ENCODE assay signal across 23 cellular contexts in the genomic region with DNA sequence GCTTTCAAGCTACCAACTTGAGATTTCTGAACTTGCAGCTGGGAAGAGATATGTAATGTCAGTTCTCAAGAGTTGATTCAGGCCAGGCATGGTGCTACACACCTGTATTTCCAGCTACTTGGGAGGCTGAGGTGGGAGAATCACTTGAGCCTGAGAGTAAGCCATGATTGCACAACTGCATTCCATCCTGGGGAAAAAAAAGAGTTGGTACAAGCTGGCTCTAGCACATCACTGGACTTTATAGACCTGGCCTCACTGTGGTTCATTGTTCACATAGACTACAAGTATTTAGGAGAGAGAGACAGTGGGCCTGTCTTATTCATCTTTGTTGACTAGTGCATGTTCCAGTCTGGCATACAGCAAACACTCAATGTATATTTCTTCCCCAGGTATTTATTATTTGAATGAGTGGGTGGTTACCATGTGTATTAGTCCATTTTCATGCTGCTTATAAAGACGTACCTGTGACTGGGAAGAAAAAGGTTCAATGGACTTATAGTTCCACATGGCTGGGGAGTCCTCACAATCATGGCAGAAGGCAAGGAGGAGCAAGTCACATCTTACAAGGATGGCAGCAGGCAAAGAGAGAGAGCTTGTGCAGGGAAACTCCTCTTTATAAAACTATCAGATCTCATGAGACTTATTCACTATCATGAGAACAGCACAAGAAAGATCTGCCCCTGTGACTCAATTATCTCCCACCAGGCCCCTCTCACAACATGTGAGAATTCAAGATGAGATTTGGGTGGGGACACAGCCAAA.
DNase-seq lines count a peak whose midpoint lies in the region; ATAC-seq, FAIRE-seq and TF ChIP-seq lines count a peak whose summit lies in the region.
"Had no signal": no experiment of that assay in that cellular context is flagged by ENCODE, and none has a peak within 500 bp of the region (broad histone marks: within the 10 kb centered on the region; RNA-seq: fewer than 3 reads in every experiment).

No MANE protein-coding gene starts in this region.

- no peak for TF ChIP-seq POLR2A in HepG2 (IDR thresholded peaks at IDR 0.05; ENCODE audit: insufficient read depth in 1 of 2, low read depth in 2 of 2, low read length in 2 of 2)

- H3K36me3 Mint-ChIP-seq in activated T-helper 2 cell treated with anti-CD3 and anti-CD28 coated beads, Interferon-gamma antibody, Interleukin-2, Interleukin-4, amounts not matched to agents 10 μg/mL and 5 μg/mL and 100 μg/mL, durations not matched to agents 14 hours and 24 hours and 36 hours (ENCODE audit: low read depth), result peaks cover 49% of the 10 kb centered on the region

- no peak for TF ChIP-seq CTCF in AG04450 (IDR thresholded peaks at IDR 0.05; ENCODE audit: low read depth, low read length)
- no peak for TF ChIP-seq CTCF in epithelial cell of esophagus (IDR thresholded peaks at IDR 0.05; ENCODE audit: insufficient read depth, low read depth, low read length, missing control alignments)
- no peak for TF ChIP-seq CTCF in HepG2 (CRISPR knock-in tag; IDR thresholded peaks at IDR 0.05)

- no peaks in the 10 kb centered on the region for H3K36me3 ChIP-seq in HepG2 (replicated peaks in 1 of 2; ENCODE audit: control insufficient read depth in 1 of 2, insufficient read depth in 2 of 2, low read length in 2 of 2)
- H3K36me3 ChIP-seq: MG63 had no signal

- peak overlapping the region; percentile 2 for H3K27ac ChIP-seq in AG04450 (ENCODE audit: low read depth, low read length)
- H3K27ac ChIP-seq in HepG2 (ENCODE audit: extremely low read length, insufficient read depth, low read length), result no peak overlapping the region

- H3K9ac ChIP-seq in HepG2 (ENCODE audit: insufficient read depth, low read depth, low read length), result no peak overlapping the region

- no TSS peak for BruUV-seq in HepG2 (replicated peaks; lab: Mats Ljungman, UMichigan)

- H3K4me1 ChIP-seq in HepG2 (ENCODE audit: insufficient read depth, low read length), result no peaks in the 10 kb centered on the region

- TF ChIP-seq RAD21 in HepG2 (CRISPR knock-in tag; IDR thresholded peaks at IDR 0.05), result no peak

- H3K4me3 Mint-ChIP-seq in activated T-helper 2 cell treated with anti-CD3 and anti-CD28 coated beads, Interferon-gamma antibody, Interleukin-2, Interleukin-4, amounts not matched to agents 10 μg/mL and 5 μg/mL and 100 μg/mL, durations not matched to agents 14 hours and 24 hours and 36 hours (ENCODE audit: low read depth), result no peak overlapping the region
- H3K4me3 Mint-ChIP-seq: B cell had no signal

- H4K20me1 ChIP-seq in HepG2 (ENCODE audit: insufficient read depth, low read length), result no peaks in the 10 kb centered on the region

- H3K9me3 ChIP-seq in AG04450 (ENCODE audit: control insufficient read depth, insufficient read depth, low read length) (peaks cover 8% of the 10 kb centered on the region), HepG2 (ENCODE audit: low read length) (peaks cover 29% of the 10 kb centered on the region)

- no peaks in the 10 kb centered on the region for H3K27me3 Mint-ChIP-seq in activated T-helper 2 cell treated with anti-CD3 and anti-CD28 coated beads, Interferon-gamma antibody, Interleukin-2, Interleukin-4, amounts not matched to agents 10 μg/mL and 5 μg/mL and 100 μg/mL, durations not matched to agents 14 hours and 24 hours and 36 hours (ENCODE audit: low read depth)
- H3K27me3 Mint-ChIP-seq: B cell had no signal

- no peak for ATAC-seq in HepG2
- no peak for ATAC-seq in left cardiac atrium

- no peak overlapping the region for H3K4me3 ChIP-seq in AG04450 (ENCODE audit: low read depth, low read length)
- H3K4me3 ChIP-seq in epithelial cell of esophagus (ENCODE audit: low read length), result no peak overlapping the region
- no peak overlapping the region for H3K4me3 ChIP-seq in HepG2 (replicated peaks in 1 of 3; ENCODE audit: insufficient read depth in 1 of 3, low read depth in 2 of 3, low read length in 3 of 3)
- H3K4me3 ChIP-seq: MG63 had no signal

- no peak overlapping the region for H3K27ac Mint-ChIP-seq in activated T-helper 2 cell treated with anti-CD3 and anti-CD28 coated beads, Interferon-gamma antibody, Interleukin-2, Interleukin-4, amounts not matched to agents 10 μg/mL and 5 μg/mL and 100 μg/mL, durations not matched to agents 14 hours and 24 hours and 36 hours

- H2AFZ ChIP-seq in HepG2 (ENCODE audit: low read length), result no peak overlapping the region

- H3K27me3 ChIP-seq in AG04450 (ENCODE audit: control insufficient read depth, insufficient read depth, low read length) (peaks cover 9% of the 10 kb centered on the region), HepG2 (ENCODE audit: control insufficient read depth in 1 of 2, insufficient read depth in 2 of 2, low read length in 2 of 2) (peaks cover 0 to 18% of the 10 kb centered on the region in 2 experiments; a peak in 2 of 5 replicates)
- H3K27me3 ChIP-seq: MG63 had no signal

- no peak for DNase-seq in AG04450 (ENCODE audit: low read depth, low spot score)
- DNase-seq in amniotic epithelial cell (ENCODE audit: low read depth), result peak; percentile 32
- DNase-seq in epithelial cell of esophagus (ENCODE audit: low read depth), result peak; percentile 55
- DNase-seq in HepG2 (ENCODE audit: low spot score), result peak; percentile 33
- DNase-seq in left cardiac atrium, result no peak
- DNase-seq in activated T-helper 2 cell treated with anti-CD3 and anti-CD28 coated beads, Interferon-gamma antibody, Interleukin-2, Interleukin-4, amounts not matched to agents 10 μg/mL and 5 μg/mL and 100 μg/mL, durations not matched to agents 14 hours and 24 hours and 36 hours (ENCODE audit: low spot score), result no peak
- DNase-seq in SIG-M5 treated with dmso at 0.1 percent for 504 hours (lab: John Stamatoyannopoulos, UW; ENCODE audit: unreplicated experiment), result no peak
- DNase-seq: Calu3, DMS79 treated with DMSO at 0.1 percent for 48 hours, GF-D8, KBM-7, MG63, NCI-H1105 treated with DMSO at 0.1 percent for 48 hours, NCI-H146, NCI-H1930, NCI-H2227 treated with DMSO at 0.1 percent for 48 hours, NCI-H526 treated with DMSO at 0.1 percent for 48 hours, Right ventricle myocardium superior, RPMI8226 had no signal

- H3K9me3 Mint-ChIP-seq in activated T-helper 2 cell treated with anti-CD3 and anti-CD28 coated beads, Interferon-gamma antibody, Interleukin-2, Interleukin-4, amounts not matched to agents 10 μg/mL and 5 μg/mL and 100 μg/mL, durations not matched to agents 14 hours and 24 hours and 36 hours, result peaks cover 46% of the 10 kb centered on the region

- CTCF ChIA-PET in AG04450 (lab: Charles Lee), result no interaction called here
- CTCF ChIA-PET in HepG2 (lab: Yijun Ruan, JAX; ENCODE audit: low intra/inter-chr PET ratio, low total read pairs), result no interaction called here

- intact Hi-C loops in HepG2 (cut with micrococcal nuclease; ENCODE audit: unreplicated experiment) (no loop called here), left cardiac atrium (cut with DNase I) (no loop called here)
- intact Hi-C loops in activated T-helper 2 cell treated with anti-CD3 and anti-CD28 coated beads, Interferon-gamma antibody, Interleukin-2, Interleukin-4, amounts not matched to agents 10 μg/mL and 5 μg/mL and 100 μg/mL, durations not matched to agents 14 hours and 24 hours and 36 hours (cut with micrococcal nuclease), result no loop called here

- no peak for TF ChIP-seq EP300 in HepG2 (IDR thresholded peaks at IDR 0.05; ENCODE audit: low read depth in 2 of 2, low read length in 2 of 2)
- TF ChIP-seq EP300 in HepG2 (CRISPR knock-in tag; IDR thresholded peaks at IDR 0.05; ENCODE audit: borderline replicate concordance), result no peak

- no peak overlapping the region for H3K4me2 ChIP-seq in HepG2 (ENCODE audit: low read depth, low read length)

- WGBS in HepG2 (ENCODE audit: low lambda C conversion rate), result 0% methylated on average over 1 of the region's 1 CpG

- peaks cover 14% of the 10 kb centered on the region for H3K4me1 Mint-ChIP-seq in activated T-helper 2 cell treated with anti-CD3 and anti-CD28 coated beads, Interferon-gamma antibody, Interleukin-2, Interleukin-4, amounts not matched to agents 10 μg/mL and 5 μg/mL and 100 μg/mL, durations not matched to agents 14 hours and 24 hours and 36 hours (ENCODE audit: low read depth)

- no peak for FAIRE-seq in HepG2 (lab: Jason Lieb, UNC)
- FAIRE-seq: GM12891, GM19239, H54 had no signal

- H3K79me2 ChIP-seq in HepG2 (ENCODE audit: insufficient read depth, low read length), result no peaks in the 10 kb centered on the region

- POLR2A ChIA-PET in AG04450 (lab: Yijun Ruan, JAX), result no interaction called here
- POLR2A ChIA-PET in HepG2 (lab: Yijun Ruan, JAX), result no interaction called here

- in situ Hi-C loops in HepG2 (cut with HindIII; ENCODE audit: extremely low pct_ligation_motif_present, low pct_unique_long_range_greater_than_20kb), result no loop called here

TF ChIP-seq in HepG2, 621 proteins besides CTCF, POLR2A, EP300 and RAD21 (continues in another document):
- peak; percentile 59 for TF ChIP-seq CEBPG (CRISPR knock-in tag; IDR thresholded peaks at IDR 0.05)
- no peak for TF ChIP-seq RFXAP (CRISPR knock-in tag; IDR thresholded peaks at IDR 0.05; ENCODE audit: borderline replicate concordance)
- no peak for TF ChIP-seq ZC3H13 (CRISPR knock-in tag; IDR thresholded peaks at IDR 0.05)
- no peak for TF ChIP-seq KLF11 (CRISPR knock-in tag; IDR thresholded peaks at IDR 0.05)
- TF ChIP-seq CEBPB (IDR thresholded peaks at IDR 0.05; ENCODE audit: borderline replicate concordance, low read depth, low read length), result 0 out of 2 replicates have a peak, but pooled peaks have one; percentile 52
- no peak for TF ChIP-seq ZNF672 (CRISPR knock-in tag; IDR thresholded peaks at IDR 0.05)
- TF ChIP-seq KLF15 (CRISPR knock-in tag; IDR thresholded peaks at IDR 0.05; ENCODE audit: borderline replicate concordance), result no peak
- TF ChIP-seq ZBTB7B (CRISPR knock-in tag; IDR thresholded peaks at IDR 0.05), result no peak
- TF ChIP-seq ZNF660 (CRISPR knock-in tag; IDR thresholded peaks at IDR 0.05; ENCODE audit: borderline replicate concordance, low read depth), result no peak
- TF ChIP-seq, protein P1, sequence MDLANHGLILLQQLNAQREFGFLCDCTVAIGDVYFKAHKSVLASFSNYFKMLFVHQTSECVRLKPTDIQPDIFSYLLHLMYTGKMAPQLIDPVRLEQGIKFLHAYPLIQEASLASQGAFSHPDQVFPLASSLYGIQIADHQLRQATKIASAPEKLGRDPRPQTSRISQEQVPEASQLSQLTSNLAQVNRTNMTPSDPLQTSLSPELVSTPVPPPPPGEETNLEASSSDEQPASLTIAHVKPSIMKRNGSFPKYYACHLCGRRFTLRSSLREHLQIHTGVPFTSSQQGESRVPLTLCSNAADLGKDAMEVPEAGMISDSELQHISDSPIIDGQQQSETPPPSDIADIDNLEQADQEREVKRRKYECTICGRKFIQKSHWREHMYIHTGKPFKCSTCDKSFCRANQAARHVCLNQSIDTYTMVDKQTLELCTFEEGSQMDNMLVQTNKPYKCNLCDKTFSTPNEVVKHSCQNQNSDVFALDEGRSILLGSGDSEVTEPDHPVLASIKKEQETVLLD (CRISPR knock-in tag; IDR thresholded peaks at IDR 0.05; ENCODE audit: low read depth), result no peak
- no peak for TF ChIP-seq ZNF274 (CRISPR knock-in tag; IDR thresholded peaks at IDR 0.05)
- no peak for TF ChIP-seq SMYD3 (CRISPR knock-in tag; IDR thresholded peaks at IDR 0.05)
- TF ChIP-seq NBN (conservative IDR thresholded peaks at IDR 0.05), result no peak

Comparison
In these comparisons a context has a peak if more than half of its experiments do, and no peak if none do; other contexts are left out.
1. DNase-seq: peak in amniotic epithelial cell (single experiment), epithelial cell of esophagus (single experiment) and HepG2 (single experiment); none in AG04450 (single experiment), left cardiac atrium (single experiment), activated T-helper 2 cell treated with anti-CD3 and anti-CD28 coated beads, Interferon-gamma antibody, Interleukin-2, Interleukin-4, amounts not matched to agents 10 μg/mL and 5 μg/mL and 100 μg/mL, durations not matched to agents 14 hours and 24 hours and 36 hours (single experiment) and SIG-M5 treated with dmso at 0.1 percent for 504 hours (single experiment).